In genomic region chr2:226733927-226734564, GRCh38 we compare ENCODE assay signal across 21 cellular contexts.
DNase-seq lines count a peak whose midpoint lies in the region; ATAC-seq and TF ChIP-seq lines count a peak whose summit lies in the region.
"Had no signal": no experiment of that assay in that cellular context is flagged by ENCODE, and none has a peak within 500 bp of the region (broad histone marks: within the 10 kb centered on the region; RNA-seq: fewer than 3 reads in every experiment).

No MANE protein-coding gene starts in this region.

- intact Hi-C loops in left ventricle myocardium inferior (cut with micrococcal nuclease) (no loop called here), left ventricle myocardium superior (cut with micrococcal nuclease) (no loop called here)

- CTCF ChIA-PET in activated CD4-positive, alpha-beta memory T cell treated with anti-CD3 and anti-CD28 coated beads, Interleukin-2, amount 10 ng/mL, durations not matched to agents 7 days and 5 days (lab: Charles Lee) = interaction anchor here (1.5 kb wide), 1 partner anchor 10 kb away, joined by 3 read pairs; no protein-coding TSS in a partner anchor
- CTCF ChIA-PET in HEK293T (lab: Yijun Ruan, JAX) = interaction anchor here (0.8 kb wide), 1 partner anchor 8 kb away, joined by 3 read pairs; no protein-coding TSS in a partner anchor

- no peak for ATAC-seq in left ventricle myocardium superior
- ATAC-seq: naive thymus-derived CD8-positive, alpha-beta T cell; T-cell had no signal

- whole genome bisulfite sequencing in liver = 56% methylated on average over 4 of the region's 4 CpGs

- TF ChIP-seq CTCF in left ventricle myocardium inferior (IDR thresholded peaks at IDR 0.05; ENCODE audit: borderline replicate concordance) = no peak
- TF ChIP-seq CTCF in liver (IDR thresholded peaks at IDR 0.05; ENCODE audit: low read depth, low read length, missing input control) = no peak

- POLR2A ChIA-PET in activated CD4-positive, alpha-beta memory T cell treated with anti-CD3 and anti-CD28 coated beads, Interleukin-2, amount 10 ng/mL, durations not matched to agents 7 days and 5 days (lab: Charles Lee) = no interaction called here
- POLR2A ChIA-PET in HEK293T (lab: Yijun Ruan, JAX) = no interaction called here

- H3K9me3 ChIP-seq in left ventricle myocardium inferior (replicated peaks) (no peaks in the 10 kb centered on the region), liver (ENCODE audit: control insufficient read depth in 4 of 4, low read length in 3 of 4) (no peaks in the 10 kb centered on the region)
- H3K9me3 ChIP-seq: MG63, SJCRH30, transverse colon had no signal

- peak overlapping the region; percentile 63 for H3K27ac ChIP-seq in left ventricle myocardium inferior (replicated peaks)
- peak overlapping the region; percentile 82 to 90 for H3K27ac ChIP-seq in liver (ENCODE audit: low read depth in 1 of 2, low read length in 2 of 2)
- H3K27ac ChIP-seq: SJCRH30 had no signal

- peaks cover 14% of the 10 kb centered on the region for H3K4me1 Mint-ChIP-seq in activated CD4-positive, alpha-beta memory T cell treated with anti-CD3 and anti-CD28 coated beads, Interleukin-2, amount 10 ng/mL, durations not matched to agents 7 days and 5 days
- H3K4me1 Mint-ChIP-seq: activated naive CD8-positive, alpha-beta T cell treated with anti-CD3 and anti-CD28 coated beads, Interleukin-2, amount 10 ng/mL, durations not matched to agents 7 days and 5 days had no signal

- DNase-seq in left ventricle myocardium inferior (no peak), left ventricle myocardium superior (no peak), HuH-7 (ENCODE audit: low spot score) (no peak), NCI-H2029 treated with DMSO at 0.1 percent for 48 hours (lab: John Stamatoyannopoulos, UW) (no peak), HEK293T (ENCODE audit: extremely low spot score) (no peak)
- DNase-seq in activated CD4-positive, alpha-beta memory T cell treated with anti-CD3 and anti-CD28 coated beads, Interleukin-2, amount 10 ng/mL, durations not matched to agents 7 days and 5 days = no peak
- DNase-seq: activated naive CD8-positive, alpha-beta T cell treated with anti-CD3 and anti-CD28 coated beads, Interleukin-2, amount 10 ng/mL, durations not matched to agents 7 days and 5 days; COR-L47; DMS79 treated with DMSO at 0.1 percent for 48 hours; GF-D8; KG1; MG63; naive thymus-derived CD8-positive, alpha-beta T cell; NCI-H1417 treated with DMSO at 0.1 percent for 48 hours; NCI-H774; SJCRH30; stimulated activated CD4-positive, alpha-beta T cell treated with anti-CD3 and anti-CD28 coated beads, Interleukin-2, amount 100 ng/mL, for 24 hours; T-cell; transverse colon had no signal

- H3K4me1 ChIP-seq in left ventricle myocardium inferior = peaks cover 55% of the 10 kb centered on the region
- peaks cover 9 to 63% (median 30%) of the 10 kb centered on the region in 4 donors for H3K4me1 ChIP-seq in liver (ENCODE audit: control insufficient read depth in 4 of 4, insufficient read depth in 4 of 4, low read length in 3 of 4)

- H3K36me3 Mint-ChIP-seq in activated CD4-positive, alpha-beta memory T cell treated with anti-CD3 and anti-CD28 coated beads, Interleukin-2, amount 10 ng/mL, durations not matched to agents 7 days and 5 days (ENCODE audit: low read depth) = peaks cover 5% of the 10 kb centered on the region

- H3K9ac ChIP-seq in liver (ENCODE audit: low read depth in 1 of 2, low read length in 2 of 2) = peak overlapping the region; percentile 12 to 79

- no peaks in the 10 kb centered on the region for H3K27me3 ChIP-seq in left ventricle myocardium inferior (ENCODE audit: low read depth)
- H3K27me3 ChIP-seq in liver (ENCODE audit: control insufficient read depth in 4 of 4, insufficient read depth in 4 of 4, low read length in 3 of 4) = no peaks in the 10 kb centered on the region
- H3K27me3 ChIP-seq: MG63, SJCRH30, transverse colon had no signal

- no peak overlapping the region for H3K4me3 ChIP-seq in left ventricle myocardium inferior
- peak overlapping the region in 2 of 3 donors; percentile 12 to 19 for H3K4me3 ChIP-seq in liver (ENCODE audit: low read depth in 1 of 3, low read length in 3 of 3)
- H3K4me3 ChIP-seq: MG63, SJCRH30, smooth muscle cell, transverse colon had no signal

- no peak for TF ChIP-seq RAD21 in liver (IDR thresholded peaks at IDR 0.05)

- H3K4me3 Mint-ChIP-seq in activated CD4-positive, alpha-beta memory T cell treated with anti-CD3 and anti-CD28 coated beads, Interleukin-2, amount 10 ng/mL, durations not matched to agents 7 days and 5 days = no peak overlapping the region
- H3K4me3 Mint-ChIP-seq: activated naive CD8-positive, alpha-beta T cell treated with anti-CD3 and anti-CD28 coated beads, Interleukin-2, amount 10 ng/mL, durations not matched to agents 7 days and 5 days; naive thymus-derived CD8-positive, alpha-beta T cell; T-cell had no signal

- peak overlapping the region; percentile 55 for H3K27ac Mint-ChIP-seq in activated CD4-positive, alpha-beta memory T cell treated with anti-CD3 and anti-CD28 coated beads, Interleukin-2, amount 10 ng/mL, durations not matched to agents 7 days and 5 days
- H3K27ac Mint-ChIP-seq: activated naive CD8-positive, alpha-beta T cell treated with anti-CD3 and anti-CD28 coated beads, Interleukin-2, amount 10 ng/mL, durations not matched to agents 7 days and 5 days; naive thymus-derived CD8-positive, alpha-beta T cell; T-cell had no signal

- H3K27me3 Mint-ChIP-seq in activated CD4-positive, alpha-beta memory T cell treated with anti-CD3 and anti-CD28 coated beads, Interleukin-2, amount 10 ng/mL, durations not matched to agents 7 days and 5 days = no peaks in the 10 kb centered on the region
- H3K27me3 Mint-ChIP-seq: activated naive CD8-positive, alpha-beta T cell treated with anti-CD3 and anti-CD28 coated beads, Interleukin-2, amount 10 ng/mL, durations not matched to agents 7 days and 5 days; naive thymus-derived CD8-positive, alpha-beta T cell; T-cell had no signal

- H3K36me3 ChIP-seq in left ventricle myocardium inferior = no peaks in the 10 kb centered on the region
- peaks cover 0 to 6% (median 0%) of the 10 kb centered on the region in 4 donors for H3K36me3 ChIP-seq in liver (ENCODE audit: control insufficient read depth in 4 of 4, insufficient read depth in 3 of 4, low read depth in 1 of 4, low read length in 3 of 4)
- H3K36me3 ChIP-seq: transverse colon had no signal

- H3K9me3 Mint-ChIP-seq in activated CD4-positive, alpha-beta memory T cell treated with anti-CD3 and anti-CD28 coated beads, Interleukin-2, amount 10 ng/mL, durations not matched to agents 7 days and 5 days = peaks cover 2% of the 10 kb centered on the region
- H3K9me3 Mint-ChIP-seq: activated naive CD8-positive, alpha-beta T cell treated with anti-CD3 and anti-CD28 coated beads, Interleukin-2, amount 10 ng/mL, durations not matched to agents 7 days and 5 days had no signal

TF ChIP-seq in liver, 16 proteins besides CTCF, POLR2A, EP300 and RAD21 (continues in another document):
- no peak for TF ChIP-seq SP1 (IDR thresholded peaks at IDR 0.05)
- no peak for TF ChIP-seq FOXA1 (IDR thresholded peaks at IDR 0.05)
- no peak for TF ChIP-seq JUND (IDR thresholded peaks at IDR 0.05)
- TF ChIP-seq, protein P1, sequence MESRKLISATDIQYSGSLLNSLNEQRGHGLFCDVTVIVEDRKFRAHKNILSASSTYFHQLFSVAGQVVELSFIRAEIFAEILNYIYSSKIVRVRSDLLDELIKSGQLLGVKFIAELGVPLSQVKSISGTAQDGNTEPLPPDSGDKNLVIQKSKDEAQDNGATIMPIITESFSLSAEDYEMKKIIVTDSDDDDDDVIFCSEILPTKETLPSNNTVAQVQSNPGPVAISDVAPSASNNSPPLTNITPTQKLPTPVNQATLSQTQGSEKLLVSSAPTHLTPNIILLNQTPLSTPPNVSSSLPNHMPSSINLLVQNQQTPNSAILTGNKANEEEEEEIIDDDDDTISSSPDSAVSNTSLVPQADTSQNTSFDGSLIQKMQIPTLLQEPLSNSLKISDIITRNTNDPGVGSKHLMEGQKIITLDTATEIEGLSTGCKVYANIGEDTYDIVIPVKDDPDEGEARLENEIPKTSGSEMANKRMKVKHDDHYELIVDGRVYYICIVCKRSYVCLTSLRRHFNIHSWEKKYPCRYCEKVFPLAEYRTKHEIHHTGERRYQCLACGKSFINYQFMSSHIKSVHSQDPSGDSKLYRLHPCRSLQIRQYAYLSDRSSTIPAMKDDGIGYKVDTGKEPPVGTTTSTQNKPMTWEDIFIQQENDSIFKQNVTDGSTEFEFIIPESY (IDR thresholded peaks at IDR 0.05) = no peak
- TF ChIP-seq, protein P2, sequence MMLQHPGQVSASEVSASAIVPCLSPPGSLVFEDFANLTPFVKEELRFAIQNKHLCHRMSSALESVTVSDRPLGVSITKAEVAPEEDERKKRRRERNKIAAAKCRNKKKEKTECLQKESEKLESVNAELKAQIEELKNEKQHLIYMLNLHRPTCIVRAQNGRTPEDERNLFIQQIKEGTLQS (IDR thresholded peaks at IDR 0.05) = no peak
- no peak for TF ChIP-seq RXRA (IDR thresholded peaks at IDR 0.05)

TF ChIP-seq in HEK293T, 16 proteins besides CTCF, POLR2A, EP300 and RAD21:
- no peak for TF ChIP-seq ELF4 (IDR thresholded peaks at IDR 0.05)
- TF ChIP-seq SP1 (IDR thresholded peaks at IDR 0.05) = no peak
- TF ChIP-seq FOXA1 (IDR thresholded peaks at IDR 0.05) = no peak
- no peak for TF ChIP-seq L3MBTL2 (conservative IDR thresholded peaks at IDR 0.05)
- no peak for TF ChIP-seq LEF1 (IDR thresholded peaks at IDR 0.05; ENCODE audit: borderline replicate concordance)
- TF ChIP-seq BHLHE40 (IDR thresholded peaks at IDR 0.05; ENCODE audit: borderline replicate concordance) = no peak
